Comparison of ENCODE assay signal across 8 cellular contexts in genomic region chr22:50250555-50251471, GRCh38. TPM values are rescaled to one million over a fixed set of nuclear protein-coding genes. Genes with fewer than 3 reads are reported as not detected.
DNase-seq lines count a peak whose midpoint lies in the region; ATAC-seq and TF ChIP-seq lines count a peak whose summit lies in the region.

TSS of gene HDAC10 (minus strand) at chr22:50251265. CDS start at chr22:50251032, 233 bp downstream.

- peak within 1 kb of the TSS; percentile 45 to 84 for H3K4me3 ChIP-seq in left lung

- H3K9me3 ChIP-seq in left lung: no peaks in the 10 kb centered on the region

- ATAC-seq in left lung: peak; percentile 88

- peaks cover 9 to 57% of the 10 kb centered on the region in 2 donors for H3K4me1 ChIP-seq in left lung

- DNase-seq in GM04504 (ENCODE audit: low read depth) (peak; percentile 58), HCEC 1CT (peak; percentile 81), NCI-H1694 treated with DMSO at 0.1 percent for 48 hours (lab: John Stamatoyannopoulos, UW) (peak; percentile 85), left lung (peak; percentile 88 to 99), HPDE6-E6E7 (ENCODE audit: extremely low spot score) (no peak)
- peak; percentile 84 for DNase-seq in activated CD4-positive, CD25-positive, alpha-beta regulatory T cell treated with anti-CD3 and anti-CD28 coated beads, Interleukin-2, amount 50 U/mL, for 72 hours
- DNase-seq in stimulated activated CD4-positive, alpha-beta T cell treated with anti-CD3 and anti-CD28 coated beads, Interleukin-4, amount 100 ng/mL, for 4 hours: peak; percentile 73 to 80

- peak within 1 kb of the TSS; percentile 65 for H3K27ac ChIP-seq in cingulate gyrus (ENCODE audit: low read depth, low read length)
- peak within 1 kb of the TSS; percentile 63 to 81 for H3K27ac ChIP-seq in left lung

- no peaks in the 10 kb centered on the region for H3K27me3 ChIP-seq in left lung

- TF ChIP-seq CTCF in left lung (IDR thresholded peaks at IDR 0.05): no peak

- intact Hi-C loops in left lung (cut with DNase I): no loop called here

- H3K36me3 ChIP-seq in left lung: peaks cover 0 to 23% of the 10 kb centered on the region in 2 donors

RNA-seq across cellular contexts. Expression of gene HDAC10, which starts in this region (rescaled TPM):
- total RNA-seq in left lung: 10 to 100 TPM; 39.1 to 42.2 TPM
